ENCODE assay signal across 19 cellular contexts in the genomic region with DNA sequence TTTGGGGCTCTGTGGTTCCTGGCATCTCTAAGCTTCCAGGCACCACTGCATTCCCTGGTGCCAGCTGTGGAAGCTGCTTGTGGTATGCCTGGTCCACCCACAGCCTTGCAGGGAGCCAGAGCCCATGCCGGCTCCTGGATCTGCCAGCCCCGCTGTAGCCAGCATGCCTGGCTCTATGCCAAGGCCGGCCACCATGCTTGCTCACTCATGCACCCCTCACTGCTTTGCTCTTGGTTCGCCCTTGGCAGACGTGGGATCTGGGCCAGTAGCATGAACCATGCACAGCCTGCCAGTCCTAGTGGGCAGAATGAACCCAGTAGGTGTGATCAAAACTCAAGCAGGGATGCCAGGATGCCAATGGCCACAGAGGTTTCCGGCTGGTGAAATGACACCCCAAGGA.
"Had no signal": no experiment of that assay in that cellular context is flagged by ENCODE, and none has a peak within 500 bp of the region (broad histone marks: within the 10 kb centered on the region; RNA-seq: fewer than 3 reads in every experiment).

No MANE protein-coding gene starts in this region.

- H3K36me3 ChIP-seq: brain microvascular endothelial cell, neural progenitor cell, tibial nerve had no signal

- H3K27me3 Mint-ChIP-seq: activated B cell treated with CpG ODN at 0.5 μM for 24 hours; activated naive CD8-positive, alpha-beta T cell treated with anti-CD3 and anti-CD28 coated beads, Interleukin-2, amount 10 ng/mL, durations not matched to agents 7 days and 5 days; dendritic cell treated with granulocyte-macrophage colony-stimulating factor and Interleukin-4, amounts not matched to agents 40 ng/mL and 50 ng/mL, for 4 days; naive B cell had no signal

- H3K9me3 Mint-ChIP-seq: neural progenitor cell; T-helper 2 cell treated with Interferon-gamma antibody and Interleukin-4, amounts not matched to agents 5 μg/mL and 100 μg/mL, for 36 hours had no signal

- H3K4me1 ChIP-seq: neural progenitor cell, parathyroid adenoma, tibial nerve had no signal

- H3K4me1 Mint-ChIP-seq: activated B cell treated with CpG ODN at 0.5 μM for 24 hours; activated naive CD8-positive, alpha-beta T cell treated with anti-CD3 and anti-CD28 coated beads, Interleukin-2, amount 10 ng/mL, durations not matched to agents 7 days and 5 days; naive B cell; neural progenitor cell had no signal

- H3K27ac ChIP-seq: brain microvascular endothelial cell, neural progenitor cell, parathyroid adenoma, tibial nerve had no signal

- H3K36me3 Mint-ChIP-seq: activated naive CD8-positive, alpha-beta T cell treated with anti-CD3 and anti-CD28 coated beads, Interleukin-2, amount 10 ng/mL, durations not matched to agents 7 days and 5 days; naive B cell; neural progenitor cell had no signal

- H3K4me3 Mint-ChIP-seq: activated B cell treated with CpG ODN at 0.5 μM for 24 hours; activated CD8-positive, alpha-beta T cell treated with anti-CD3 and anti-CD28 coated beads, Interleukin-2, amount 10 ng/mL, durations not matched to agents 7 days and 5 days; activated naive CD8-positive, alpha-beta T cell treated with anti-CD3 and anti-CD28 coated beads, Interleukin-2, amount 10 ng/mL, durations not matched to agents 7 days and 5 days; dendritic cell treated with granulocyte-macrophage colony-stimulating factor and Interleukin-4, amounts not matched to agents 40 ng/mL and 50 ng/mL, for 4 days; naive B cell; neural progenitor cell; T-helper 2 cell treated with Interferon-gamma antibody and Interleukin-4, amounts not matched to agents 5 μg/mL and 100 μg/mL, for 36 hours had no signal

- ATAC-seq: activated CD8-positive, alpha-beta T cell treated with anti-CD3 and anti-CD28 coated beads, Interleukin-2, amount 10 ng/mL, durations not matched to agents 7 days and 5 days had no signal

- H3K27me3 ChIP-seq: brain microvascular endothelial cell, neural progenitor cell, tibial nerve had no signal

- H3K27ac Mint-ChIP-seq: activated B cell treated with CpG ODN at 0.5 μM for 24 hours; activated CD8-positive, alpha-beta T cell treated with anti-CD3 and anti-CD28 coated beads, Interleukin-2, amount 10 ng/mL, durations not matched to agents 7 days and 5 days; activated naive CD8-positive, alpha-beta T cell treated with anti-CD3 and anti-CD28 coated beads, Interleukin-2, amount 10 ng/mL, durations not matched to agents 7 days and 5 days; dendritic cell treated with granulocyte-macrophage colony-stimulating factor and Interleukin-4, amounts not matched to agents 40 ng/mL and 50 ng/mL, for 4 days; naive B cell; neural progenitor cell; T-helper 2 cell treated with Interferon-gamma antibody and Interleukin-4, amounts not matched to agents 5 μg/mL and 100 μg/mL, for 36 hours had no signal

- DNase-seq: activated B cell treated with CpG ODN at 0.5 μM for 24 hours; activated CD4-positive, alpha-beta T cell treated with anti-CD3 and anti-CD28 coated beads for 48 hours; activated CD8-positive, alpha-beta memory T cell treated with anti-CD3 and anti-CD28 coated beads, Interleukin-2, amount 50 U/mL, for 4 hours; activated CD8-positive, alpha-beta T cell treated with anti-CD3 and anti-CD28 coated beads, Interleukin-2, amount 10 ng/mL, durations not matched to agents 7 days and 5 days; activated gamma-delta T cell treated with Interleukin-2 at 50 U/mL for 16 hours; activated naive CD8-positive, alpha-beta T cell treated with anti-CD3 and anti-CD28 coated beads, Interleukin-2, amount 10 ng/mL, durations not matched to agents 7 days and 5 days; brain microvascular endothelial cell; effector memory CD4-positive, alpha-beta T cell; hippocampal formation; kidney glomerular epithelial cell; mammary epithelial cell; naive B cell; stimulated activated CD4-positive, alpha-beta T cell treated with anti-CD3 and anti-CD28 coated beads, Interleukin-2, amount 100 ng/mL, for 48 hours; stimulated activated naive CD4-positive, alpha-beta T cell treated with Interleukin-2 at 50 U/mL for 16 hours had no signal

- H3K4me3 ChIP-seq: neural progenitor cell, tibial nerve had no signal
